Comparison of ENCODE assay signal across 21 cellular contexts in the genomic region with DNA sequence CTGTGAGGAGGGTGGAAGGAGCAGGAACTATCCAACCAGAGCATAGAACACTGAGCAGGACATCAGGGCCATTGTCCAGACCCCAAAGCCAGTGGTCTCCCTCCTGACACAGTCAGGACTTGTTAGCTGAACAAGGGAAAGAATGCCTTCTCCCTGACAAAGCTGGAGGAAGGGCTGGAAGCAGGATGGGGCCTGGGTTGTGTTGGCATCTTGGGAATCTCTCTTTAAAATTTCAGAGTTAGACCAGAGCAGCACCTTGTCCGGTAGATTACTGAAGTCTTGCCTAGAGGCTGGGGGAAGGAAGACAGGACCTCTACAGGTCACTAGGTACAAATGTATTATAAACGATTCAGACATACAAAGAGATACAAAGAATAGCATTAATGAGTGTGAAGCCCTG. TPM values are rescaled to one million over a fixed set of nuclear protein-coding genes. Genes with fewer than 3 reads are reported as not detected.
DNase-seq lines count a peak whose midpoint lies in the region; ATAC-seq, FAIRE-seq and TF ChIP-seq lines count a peak whose summit lies in the region.
"Had no signal": no experiment of that assay in that cellular context is flagged by ENCODE, and none has a peak within 500 bp of the region (broad histone marks: within the 10 kb centered on the region; RNA-seq: fewer than 3 reads in every experiment).

No MANE protein-coding gene starts in this region.

- no peaks in the 10 kb centered on the region for H3K9me3 ChIP-seq in SK-N-SH
- H3K9me3 ChIP-seq in hepatocyte (ENCODE audit: low read depth): no peaks in the 10 kb centered on the region
- no peaks in the 10 kb centered on the region for H3K9me3 ChIP-seq in neuron (ENCODE audit: low read length)
- H3K9me3 ChIP-seq in OCI-LY7 (ENCODE audit: low read length): no peaks in the 10 kb centered on the region
- H3K9me3 ChIP-seq: lower lobe of right lung, suprapubic skin had no signal

- CTCF ChIA-PET in SK-N-SH (lab: Yijun Ruan, JAX): interaction anchor here (1.1 kb wide), 1 partner anchor 8 kb away, joined by 3 read pairs; no protein-coding TSS in a partner anchor
- CTCF ChIA-PET in OCI-LY7 (lab: Charles Lee; ENCODE audit: unreplicated experiment): no interaction called here

- POLR2A ChIA-PET in SK-N-SH (lab: Yijun Ruan, JAX): no interaction called here
- POLR2A ChIA-PET in OCI-LY7 (lab: Charles Lee): no interaction called here

- H3K79me2 ChIP-seq in SK-N-SH (ENCODE audit: insufficient read depth) (no peaks in the 10 kb centered on the region), hepatocyte (no peaks in the 10 kb centered on the region), OCI-LY7 (ENCODE audit: insufficient read depth, low read depth, low read length) (no peaks in the 10 kb centered on the region)

- TF ChIP-seq POLR2A in GM12891 (IDR thresholded peaks at IDR 0.05; ENCODE audit: low read depth, low read length): no peak

- no TSS peak for BruUV-seq in OCI-LY7 (replicated peaks; lab: Mats Ljungman, UMichigan)

- no peak for TF ChIP-seq EP300 in SK-N-SH (IDR thresholded peaks at IDR 0.05; ENCODE audit: borderline replicate concordance in 1 of 2, low read depth in 1 of 2, low read length in 1 of 2)

- no peak for FAIRE-seq in GM12891 (lab: Jason Lieb, UNC)
- FAIRE-seq: G401.6, kidney had no signal

- H3K4me2 ChIP-seq in SK-N-SH: no peak overlapping the region
- peak overlapping the region; percentile 48 for H3K4me2 ChIP-seq in hepatocyte
- H3K4me2 ChIP-seq in OCI-LY7 (ENCODE audit: low read length): no peak overlapping the region

- DNase-seq in SK-N-SH (no peak), hepatocyte (ENCODE audit: low spot score) (no peak), GM12891 (ENCODE audit: insufficient read length, low spot score) (no peak), OCI-LY7 (ENCODE audit: low spot score) (no peak), NCI-H1694 treated with DMSO at 0.1 percent for 48 hours (lab: John Stamatoyannopoulos, UW) (no peak), GOT3 (lab: John Stamatoyannopoulos, UW) (no peak)
- DNase-seq: activated naive CD8-positive, alpha-beta T cell treated with anti-CD3 and anti-CD28 coated beads for 36 hours; CD8-positive, alpha-beta memory T cell; DMS153; kidney; lower lobe of right lung; NCI-H187; SHP77; stimulated activated CD4-positive, alpha-beta T cell treated with anti-CD3 and anti-CD28 coated beads, Interleukin-1b, Interleukin-23, amount 100 ng/mL, for 48 hours; T-helper 1 cell had no signal

- peaks cover under 1% of the 10 kb centered on the region for H3F3A ChIP-seq in SK-N-SH (replicated peaks; ENCODE audit: insufficient read depth)

- H3K36me3 ChIP-seq in SK-N-SH (replicated peaks in 1 of 2; ENCODE audit: control insufficient read depth in 1 of 2, insufficient read depth in 2 of 2, low read length in 1 of 2) (no peaks in the 10 kb centered on the region), hepatocyte (replicated peaks; ENCODE audit: insufficient read depth, low read depth) (no peaks in the 10 kb centered on the region), neuron (ENCODE audit: insufficient read depth, low read length) (no peaks in the 10 kb centered on the region), OCI-LY7 (ENCODE audit: insufficient read depth, low read length) (no peaks in the 10 kb centered on the region)
- H3K36me3 ChIP-seq: lower lobe of right lung, suprapubic skin had no signal

- intact Hi-C loops in OCI-LY7 (cut with micrococcal nuclease; ENCODE audit: unreplicated experiment): no loop called here

- TF ChIP-seq CTCF in SK-N-SH (IDR thresholded peaks at IDR 0.05) (no peak), hepatocyte (IDR thresholded peaks at IDR 0.05; ENCODE audit: poor library complexity) (no peak), OCI-LY7 (conservative IDR thresholded peaks at IDR 0.05; ENCODE audit: low read length) (no peak)

- H3K4me3 ChIP-seq in SK-N-SH (ENCODE audit: low read depth in 2 of 2, low read length in 1 of 2): no peak overlapping the region
- no peak overlapping the region for H3K4me3 ChIP-seq in hepatocyte
- H3K4me3 ChIP-seq in neuron (ENCODE audit: low read length): no peak overlapping the region
- H3K4me3 ChIP-seq in OCI-LY7 (ENCODE audit: low read depth, low read length, poor library complexity, severe bottlenecking): no peak overlapping the region
- H3K4me3 ChIP-seq: lower lobe of right lung, suprapubic skin had no signal

- ATAC-seq in SK-N-SH treated with all-trans-retinoic acid at 6 μM for 48 hours: peak; percentile 33
- ATAC-seq: HCT116 had no signal

- H2AFZ ChIP-seq in SK-N-SH (ENCODE audit: low read depth): no peak overlapping the region
- H2AFZ ChIP-seq in hepatocyte: no peak overlapping the region
- H2AFZ ChIP-seq in neuron (ENCODE audit: low read depth, low read length): peak overlapping the region; percentile 27
- H2AFZ ChIP-seq in OCI-LY7 (ENCODE audit: low read length): no peak overlapping the region

- no peak for TF ChIP-seq RAD21 in SK-N-SH (IDR thresholded peaks at IDR 0.05; ENCODE audit: low read length)

- H3K27me3 ChIP-seq in SK-N-SH (ENCODE audit: insufficient read depth) (no peaks in the 10 kb centered on the region), hepatocyte (no peaks in the 10 kb centered on the region), neuron (ENCODE audit: insufficient read depth, low read length) (no peaks in the 10 kb centered on the region)
- H3K27me3 ChIP-seq: suprapubic skin had no signal

- H4K20me1 ChIP-seq in SK-N-SH (ENCODE audit: insufficient read depth) (no peaks in the 10 kb centered on the region), hepatocyte (ENCODE audit: insufficient read depth, poor library complexity, severe bottlenecking) (no peaks in the 10 kb centered on the region), OCI-LY7 (ENCODE audit: insufficient read depth, low read length) (no peaks in the 10 kb centered on the region)

- H3K27ac ChIP-seq in SK-N-SH (ENCODE audit: low read depth in 2 of 2, low read length in 1 of 2) (no peak overlapping the region), hepatocyte (peak overlapping the region; percentile 83), OCI-LY7 (ENCODE audit: low read depth, low read length, poor library complexity, severe bottlenecking) (no peak overlapping the region)
- H3K27ac ChIP-seq: 22Rv1, lower lobe of right lung, suprapubic skin had no signal

- H3K9me2 ChIP-seq in SK-N-SH (no peaks in the 10 kb centered on the region), hepatocyte (replicated peaks; ENCODE audit: insufficient read depth) (no peaks in the 10 kb centered on the region), OCI-LY7 (ENCODE audit: insufficient read depth, low read length) (no peaks in the 10 kb centered on the region)

- H3K9ac ChIP-seq in SK-N-SH: no peak overlapping the region

- H3K4me1 ChIP-seq in SK-N-SH (ENCODE audit: control insufficient read depth in 1 of 2, insufficient read depth in 2 of 2, low read depth in 1 of 2, low read length in 1 of 2) (peaks cover 0 to 6% of the 10 kb centered on the region in 2 experiments; a peak in 1 of 4 replicates), hepatocyte (ENCODE audit: insufficient read depth) (peaks cover 31% of the 10 kb centered on the region), neuron (ENCODE audit: insufficient read depth, low read length) (peaks cover 34% of the 10 kb centered on the region), OCI-LY7 (ENCODE audit: insufficient read depth, low read length, poor library complexity, severe bottlenecking) (no peaks in the 10 kb centered on the region)
- H3K4me1 ChIP-seq: suprapubic skin had no signal

- 77% methylated on average over 2 of the region's 2 CpGs for WGBS in SK-N-SH (ENCODE audit: low lambda C conversion rate)
- 41% methylated on average over 2 of the region's 2 CpGs for WGBS in hepatocyte (ENCODE audit: low lambda C conversion rate, missing lambda C conversion rate)

TF ChIP-seq in SK-N-SH treated with all-trans-retinoic acid at 6 μM for 48 hours, 23 proteins besides CTCF, POLR2A, EP300 and RAD21 (continues in another document):
- TF ChIP-seq ZFP3 (CRISPR knock-in tag; IDR thresholded peaks at IDR 0.05) (no peak), SNAI2 (CRISPR knock-in tag; IDR thresholded peaks at IDR 0.05) (no peak), ISL1 (CRISPR knock-in tag; IDR thresholded peaks at IDR 0.05) (no peak), ZNF8 (CRISPR knock-in tag; IDR thresholded peaks at IDR 0.05) (no peak)

TF ChIP-seq in SK-N-SH, 30 proteins besides CTCF, POLR2A, EP300 and RAD21 (continues in another document):
- TF ChIP-seq, protein P1, sequence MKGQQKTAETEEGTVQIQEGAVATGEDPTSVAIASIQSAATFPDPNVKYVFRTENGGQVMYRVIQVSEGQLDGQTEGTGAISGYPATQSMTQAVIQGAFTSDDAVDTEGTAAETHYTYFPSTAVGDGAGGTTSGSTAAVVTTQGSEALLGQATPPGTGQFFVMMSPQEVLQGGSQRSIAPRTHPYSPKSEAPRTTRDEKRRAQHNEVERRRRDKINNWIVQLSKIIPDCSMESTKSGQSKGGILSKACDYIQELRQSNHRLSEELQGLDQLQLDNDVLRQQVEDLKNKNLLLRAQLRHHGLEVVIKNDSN (IDR thresholded peaks at IDR 0.05; ENCODE audit: borderline replicate concordance, low read depth): no peak
- TF ChIP-seq RCOR1 (IDR thresholded peaks at IDR 0.05; ENCODE audit: low read length): no peak
- TF ChIP-seq GABPA (IDR thresholded peaks at IDR 0.05; ENCODE audit: low read depth): no peak

TF ChIP-seq in GM12891, 5 proteins besides CTCF, POLR2A, EP300 and RAD21:
- TF ChIP-seq POLR2AphosphoS5 (IDR thresholded peaks at IDR 0.05; ENCODE audit: low read depth, low read length) (no peak), SPI1 (IDR thresholded peaks at IDR 0.05; ENCODE audit: low read depth, low read length) (no peak), PAX5 (IDR thresholded peaks at IDR 0.05; ENCODE audit: insufficient read depth, low read length, severe bottlenecking) (no peak), TAF1 (IDR thresholded peaks at IDR 0.05; ENCODE audit: low read depth, low read length) (no peak), POU2F2 (IDR thresholded peaks at IDR 0.05; ENCODE audit: low read depth, low read length) (no peak)
TF ChIP-seq in GM12891: peak in this region for 0.

RNA-seq across cellular contexts. Expression of a gene that starts 35.0 kb away (rescaled TPM):
- polyA plus RNA-seq in SK-N-SH (2012; rRNA removed) (96.1 and 144 TPM in 2 replicates), hepatocyte (30.7 and 34.5 TPM in 2 replicates)
- 88.6 and 104 TPM in 2 replicates for polyA plus RNA-seq in SK-N-SH (2012; cell fraction: cytosol; rRNA removed)
- polyA plus RNA-seq in SK-N-SH (2012; cell fraction: nucleus; rRNA removed): 164 and 210 TPM in 2 replicates
- total RNA-seq in hepatocyte (60.6 and 64.0 TPM in 2 replicates), OCI-LY7 (2022) (16.6 and 16.7 TPM in 2 replicates)
- 3.6 TPM for polyA plus RNA-seq in GM12891 (2012; ENCODE audit: low read depth, missing spikeins)
- 7.5 and 8.5 TPM in 2 replicates for total RNA-seq in OCI-LY7 (2014; rRNA removed; shearing (Covaris generic))
